In genomic region chr22:41401781-41402648, GRCh38 we compare ENCODE assay signal across 9 cellular contexts. TPM values are rescaled to one million over a fixed set of nuclear protein-coding genes. Genes with fewer than 3 reads are reported as not detected.
DNase-seq lines count a peak whose midpoint lies in the region; ATAC-seq and TF ChIP-seq lines count a peak whose summit lies in the region.
"Had no signal": no experiment of that assay in that cellular context is flagged by ENCODE, and none has a peak within 500 bp of the region (broad histone marks: within the 10 kb centered on the region; RNA-seq: fewer than 3 reads in every experiment).

No MANE protein-coding gene starts in this region.

- no peak for TF ChIP-seq CTCF in WERI-Rb-1 (IDR thresholded peaks at IDR 0.05; ENCODE audit: low read depth, low read length)
- TF ChIP-seq CTCF in right atrium auricular region (IDR thresholded peaks at IDR 0.05), result no peak

- peaks cover 2% of the 10 kb centered on the region for H3K36me3 ChIP-seq in WERI-Rb-1
- H3K36me3 ChIP-seq in right atrium auricular region, result peaks cover 12% of the 10 kb centered on the region
- H3K36me3 ChIP-seq in stomach smooth muscle (ENCODE audit: control insufficient read depth in 2 of 2, insufficient read depth in 2 of 2, low read length in 2 of 2), result peaks cover 11 to 19% of the 10 kb centered on the region in 2 donors

- DNase-seq in HS-5 (ENCODE audit: low read depth) (peak; percentile 58), WERI-Rb-1 (peak; percentile 82), right atrium auricular region (ENCODE audit: low spot score) (peak; percentile 77), ecto neural progenitor cell (ENCODE audit: low spot score) (no peak)
- no peak for DNase-seq in activated CD8-positive, alpha-beta memory T cell treated with anti-CD3 and anti-CD28 coated beads, Interleukin-2, amount 50 U/mL, for 48 hours

- H3K9ac ChIP-seq in stomach smooth muscle (ENCODE audit: low read length in 2 of 2), result peak overlapping the region in 1 of 2 donors; percentile 68

- H3K4me1 ChIP-seq in right atrium auricular region, result peaks cover 0 to 30% of the 10 kb centered on the region in 2 donors
- H3K4me1 ChIP-seq in stomach smooth muscle (ENCODE audit: control insufficient read depth, insufficient read depth, low read length), result peaks cover 29% of the 10 kb centered on the region

- no peaks in the 10 kb centered on the region for H3K9me3 ChIP-seq in WERI-Rb-1 (ENCODE audit: severe bottlenecking)
- no peaks in the 10 kb centered on the region for H3K9me3 ChIP-seq in right atrium auricular region
- H3K9me3 ChIP-seq in stomach smooth muscle (ENCODE audit: control insufficient read depth in 2 of 2, low read length in 2 of 2), result no peaks in the 10 kb centered on the region

- H3K27me3 ChIP-seq in WERI-Rb-1 (ENCODE audit: insufficient read depth, low read depth, severe bottlenecking) (no peaks in the 10 kb centered on the region), right atrium auricular region (no peaks in the 10 kb centered on the region), stomach smooth muscle (ENCODE audit: control insufficient read depth in 1 of 2, insufficient read depth in 2 of 2, low read length in 2 of 2) (no peaks in the 10 kb centered on the region)

- ATAC-seq in HG03342 (IDR thresholded peaks at IDR 0.05; ENCODE audit: unreplicated experiment) (no peak), HG03571 (IDR thresholded peaks at IDR 0.05; ENCODE audit: unreplicated experiment) (no peak)
- ATAC-seq: K562 had no signal

- H3K4me3 ChIP-seq in WERI-Rb-1 (ENCODE audit: low read depth, low read length) (peak overlapping the region; percentile 13; the same call in 1 of the 2 replicates), right atrium auricular region (no peak overlapping the region), stomach smooth muscle (ENCODE audit: low read length in 2 of 2) (peak overlapping the region in 1 of 2 donors; percentile 47)
- H3K4me3 ChIP-seq: K562 had no signal

- H3K27ac ChIP-seq in WERI-Rb-1 (peak overlapping the region; percentile 61), right atrium auricular region (peak overlapping the region; percentile 78 to 85), stomach smooth muscle (ENCODE audit: low read length) (peak overlapping the region; percentile 85)

RNA-seq across cellular contexts. Expression of gene TEF, which starts 20.3 kb away (rescaled TPM):
- 10 to 100 TPM; 12.7 to 14.2 TPM for total RNA-seq in right atrium auricular region

RNA-seq across cellular contexts. Expression of gene TOB2, which starts 44.6 kb away (rescaled TPM):
- total RNA-seq in right atrium auricular region, result 10 to 100 TPM; 49.1 to 55.3 TPM

Comparison
In these comparisons a context has a peak if more than half of its experiments do, and no peak if none do; other contexts are left out.
1. DNase-seq: peak in HS-5 (single experiment), WERI-Rb-1 (single experiment) and right atrium auricular region (single experiment); none in activated CD8-positive, alpha-beta memory T cell treated with anti-CD3 and anti-CD28 coated beads, Interleukin-2, amount 50 U/mL, for 48 hours (single experiment) and ecto neural progenitor cell (single experiment).
2. Peak in every context shown above with its lines, with median percentiles within 50 percentile points of each other: H3K27ac ChIP-seq.